In genomic region chr10:80535671-80536360, GRCh38 we compare ENCODE assay signal across 8 cellular contexts. TPM values are rescaled to one million over a fixed set of nuclear protein-coding genes. Genes with fewer than 3 reads are reported as not detected.
DNase-seq lines count a peak whose midpoint lies in the region; ATAC-seq and TF ChIP-seq lines count a peak whose summit lies in the region.

No MANE protein-coding gene starts in this region.

- H3K56ac ChIP-seq in H9 (ENCODE audit: insufficient read length, low read depth, low read length), result no peak overlapping the region

- ATAC-seq in esophagus mucosa (peak; percentile 87), omental fat pad (ENCODE audit: low FRiP score) (peak; percentile 62)

- H2AK5ac ChIP-seq in H9 (ENCODE audit: insufficient read length, low read length), result no peak overlapping the region

- no peak overlapping the region for H4K8ac ChIP-seq in H9 (replicated peaks; ENCODE audit: insufficient read length, low read depth, low read length)

- no peak overlapping the region for H2AFZ ChIP-seq in H9 (ENCODE audit: low read length)

- H3K79me2 ChIP-seq in H9 (ENCODE audit: insufficient read depth, low read length), result no peaks in the 10 kb centered on the region

- H3K4me2 ChIP-seq in H9 (ENCODE audit: insufficient read depth, insufficient read length, low read length), result no peak overlapping the region

- H3K4me1 ChIP-seq in H9 (ENCODE audit: insufficient read depth, low read length), result no peaks in the 10 kb centered on the region
- no peaks in the 10 kb centered on the region for H3K4me1 ChIP-seq in tibial artery

- H3K9me3 ChIP-seq in H9 (ENCODE audit: control insufficient read depth, low read depth, low read length), result no peaks in the 10 kb centered on the region
- no peaks in the 10 kb centered on the region for H3K9me3 ChIP-seq in tibial artery

- TF ChIP-seq CTCF in GM06990 (IDR thresholded peaks at IDR 0.05; ENCODE audit: insufficient read depth, low read length, poor library complexity, severe bottlenecking), result peak; percentile 78
- TF ChIP-seq CTCF in H9 (conservative IDR thresholded peaks at IDR 0.05), result peak; percentile 61; the same call in 2 of the 3 replicates
- no peak for TF ChIP-seq CTCF in omental fat pad (IDR thresholded peaks at IDR 0.05)
- TF ChIP-seq CTCF in tibial artery (IDR thresholded peaks at IDR 0.05), result peak; percentile 39 to 47

- H2BK12ac ChIP-seq in H9 (ENCODE audit: insufficient read length, low read depth, low read length), result no peak overlapping the region

- no peak overlapping the region for H2BK5ac ChIP-seq in H9 (ENCODE audit: insufficient read length, low read length)

- H3K14ac ChIP-seq in H9 (ENCODE audit: insufficient read depth, low read length), result no peak overlapping the region; the same call in 1 of the 2 replicates

- no peak overlapping the region for H3K27ac Mint-ChIP-seq in H9

- peaks cover 4 to 7% of the 10 kb centered on the region in 2 experiments for H3K4me1 Mint-ChIP-seq in H9

- peak overlapping the region in 1 of 2 experiments; percentile 65; a peak in 2 of 5 replicates for H3K4me3 Mint-ChIP-seq in H9

- H2BK15ac ChIP-seq in H9 (ENCODE audit: low read depth, low read length), result no peak overlapping the region

- WGBS in H9 (ENCODE audit: extremely low coverage, insufficient read length, low lambda C conversion rate), result no CpG with 5 or more reads among the region's 50 CpGs

- DNase-seq in GM06990 (ENCODE audit: extremely low read depth, insufficient read length) (peak; percentile 87), H9 (peak; percentile 79), NCI-H1436 (lab: John Stamatoyannopoulos, UW) (peak; percentile 83), omental fat pad (ENCODE audit: low spot score) (no peak), tibial artery (peak in 1 of 2 donors; percentile 82), GF-D8 (lab: John Stamatoyannopoulos, UW) (no peak)
- peak; percentile 57 to 63 (median 61) for DNase-seq in activated CD8-positive, alpha-beta memory T cell treated with anti-CD3 and anti-CD28 coated beads for 48 hours (ENCODE audit: low read depth in 2 of 3, low spot score in 2 of 3)

- no peak overlapping the region for H3K9ac ChIP-seq in H9 (ENCODE audit: extremely low read depth, insufficient read length, low read length)

- no peaks in the 10 kb centered on the region for H3K27me3 ChIP-seq in GM06990 (replicated peaks; ENCODE audit: control insufficient read depth, insufficient read depth, low read length)
- H3K27me3 ChIP-seq in H9 (ENCODE audit: insufficient read depth, low read length), result no peaks in the 10 kb centered on the region
- peaks cover 0 to 5% of the 10 kb centered on the region in 2 donors for H3K27me3 ChIP-seq in tibial artery

- H2BK120ac ChIP-seq in H9 (ENCODE audit: low read depth, low read length, poor library complexity, severe bottlenecking), result no peak overlapping the region

- H3K4ac ChIP-seq in H9 (ENCODE audit: low read depth, low read length), result no peak overlapping the region

- H3K27me3 Mint-ChIP-seq in H9 (ENCODE audit: low read depth), result peaks cover 8% of the 10 kb centered on the region

- H3T11ph ChIP-seq in H9 (ENCODE audit: low read length), result no peak overlapping the region

- no peak overlapping the region for H2BK20ac ChIP-seq in H9 (ENCODE audit: low read depth, low read length, poor library complexity, severe bottlenecking)

- H3K79me1 ChIP-seq in H9 (ENCODE audit: insufficient read depth, low read depth, low read length, poor library complexity, severe bottlenecking), result no peaks in the 10 kb centered on the region

- H3K27ac ChIP-seq in H9 (ENCODE audit: insufficient read length, low read depth, low read length) (no peak overlapping the region), tibial artery (peak overlapping the region; percentile 36 to 45)

- no peak overlapping the region for H4K91ac ChIP-seq in H9 (ENCODE audit: insufficient read length, low read depth, low read length)

- peaks cover 2% of the 10 kb centered on the region for H4K20me1 ChIP-seq in H9 (ENCODE audit: control insufficient read depth, insufficient read depth, insufficient read length)

- no peak overlapping the region for H3K23ac ChIP-seq in H9 (ENCODE audit: insufficient read length, low read depth, low read length)

- peaks cover 9 to 19% of the 10 kb centered on the region in 2 experiments; a peak in 4 of 5 replicates for H3K9me3 Mint-ChIP-seq in H9

- peaks cover 5 to 12% (median 9%) of the 10 kb centered on the region in 3 experiments; a peak in 5 of 7 replicates for H3K36me3 Mint-ChIP-seq in H9 (ENCODE audit: insufficient read depth in 1 of 3, low read depth in 3 of 3)

- H3K18ac ChIP-seq in H9 (ENCODE audit: insufficient read length, low read depth, low read length), result no peak overlapping the region

- no peaks in the 10 kb centered on the region for H3K23me2 ChIP-seq in H9 (ENCODE audit: insufficient read length, low read depth, low read length, poor library complexity, severe bottlenecking)

- H3K36me3 ChIP-seq in GM06990 (ENCODE audit: control insufficient read depth, insufficient read depth, low read length), result no peaks in the 10 kb centered on the region
- H3K36me3 ChIP-seq in tibial artery, result no peaks in the 10 kb centered on the region

- intact Hi-C loops in tibial artery (cut with DNase I; ENCODE audit: low total_unique reads), result no loop called here

- H3K4me3 ChIP-seq in GM06990 (replicated peaks; ENCODE audit: low read depth, low read length) (peak overlapping the region; percentile 35), tibial artery (peak overlapping the region; percentile 48 to 49)

- H4K5ac ChIP-seq in H9 (ENCODE audit: insufficient read length, low read depth, low read length), result no peak overlapping the region

RNA-seq across cellular contexts. Expression of gene SH2D4B, which starts 1.9 kb away (rescaled TPM):
- total RNA-seq in H9 (2021) (0.07 TPM in 1 of 2 replicates, not detected in the other), esophagus mucosa (0.04 TPM), omental fat pad (under 1 TPM in 1 of 4 donors, not detected in 3; 0.13 TPM)

Comparison
In these comparisons a context has a peak if more than half of its experiments do, and no peak if none do; other contexts are left out.
1. DNase-seq: peak in GM06990 (single experiment), H9 (single experiment), NCI-H1436 (single experiment) and activated CD8-positive, alpha-beta memory T cell treated with anti-CD3 and anti-CD28 coated beads for 48 hours (3 of 3); none in omental fat pad (single experiment) and GF-D8 (single experiment).
2. CTCF ChIP-seq: peak in GM06990 (single experiment), H9 (single experiment) and tibial artery (2 of 2); none in omental fat pad (0 of 3).